In genomic region chr7:84047085-84047484, GRCh38 we compare ENCODE assay signal across 22 cellular contexts.
DNase-seq lines count a peak whose midpoint lies in the region; ATAC-seq and TF ChIP-seq lines count a peak whose summit lies in the region.
"Had no signal": no experiment of that assay in that cellular context is flagged by ENCODE, and none has a peak within 500 bp of the region (broad histone marks: within the 10 kb centered on the region; RNA-seq: fewer than 3 reads in every experiment).

No MANE protein-coding gene starts in this region.

- CTCF ChIA-PET in Caco-2 (lab: Charles Lee): no interaction called here
- CTCF ChIA-PET in WTC11 (lab: Charles Lee): no interaction called here

- DNase-seq in Caco-2 (no peak), WTC11 (ENCODE audit: low spot score) (no peak), stomach (peak; percentile 27), HT-29 (ENCODE audit: low spot score) (no peak)
- DNase-seq: 8988T; ACHN; AML-193; BE2C; Calu3; CD4-positive, alpha-beta T cell; CD8-positive, alpha-beta memory T cell; DMS53; DMS79 treated with DMSO at 0.1 percent for 48 hours; GM23248; H7; HCEC 1CT had no signal

- POLR2A ChIA-PET in Caco-2 (lab: Charles Lee): no interaction called here
- POLR2A ChIA-PET in WTC11 (lab: Charles Lee): no interaction called here

- ATAC-seq in WTC11 (no peak), GM18505 (IDR thresholded peaks at IDR 0.05; ENCODE audit: unreplicated experiment) (no peak), GM18502 (IDR thresholded peaks at IDR 0.05; ENCODE audit: poor library complexity, unreplicated experiment) (no peak)
- ATAC-seq: A549 had no signal

- no peaks in the 10 kb centered on the region for H3K27me3 ChIP-seq in Caco-2 (replicated peaks; ENCODE audit: control insufficient read depth, insufficient read depth, low read length)
- no peaks in the 10 kb centered on the region for H3K27me3 ChIP-seq in stomach
- H3K27me3 ChIP-seq: BE2C; BLaER1 treated with 17β-estradiol and CSF1 and Interleukin-3, amounts not matched to agents 10 nM and 100 nM had no signal

- intact Hi-C loops in Caco-2 (cut with micrococcal nuclease; ENCODE audit: unreplicated experiment) (loop anchor here (1.0 kb wide), 1 partner anchor 25 kb away; no protein-coding TSS in a partner anchor), stomach (cut with DNase I; ENCODE audit: low total_unique reads) (no loop called here)

- no peak overlapping the region for H3K27ac ChIP-seq in stomach
- H3K27ac ChIP-seq: A549; BLaER1 treated with 17β-estradiol and CSF1 and Interleukin-3, amounts not matched to agents 10 nM and 100 nM; GM23248 had no signal

- H3K9me3 Mint-ChIP-seq in Caco-2 (ENCODE audit: unreplicated experiment): no peaks in the 10 kb centered on the region
- H3K9me3 Mint-ChIP-seq in WTC11: no peaks in the 10 kb centered on the region
- H3K9me3 Mint-ChIP-seq: CD14-positive monocyte; CD4-positive, alpha-beta T cell had no signal

- H3K4me3 ChIP-seq in Caco-2 (ENCODE audit: low read depth, low read length): no peak overlapping the region
- H3K4me3 ChIP-seq in stomach: no peak overlapping the region
- H3K4me3 ChIP-seq: A549; BLaER1 treated with 17β-estradiol and CSF1 and Interleukin-3, amounts not matched to agents 10 nM and 100 nM; GM23248 had no signal

- peaks cover 31% of the 10 kb centered on the region for H3K36me3 Mint-ChIP-seq in Caco-2 (ENCODE audit: insufficient read depth, unreplicated experiment)
- peaks cover 8% of the 10 kb centered on the region; the same call in 1 of the 2 replicates for H3K36me3 Mint-ChIP-seq in WTC11
- H3K36me3 Mint-ChIP-seq: CD14-positive monocyte; CD8-positive, alpha-beta memory T cell had no signal

- TF ChIP-seq CTCF in Caco-2 (IDR thresholded peaks at IDR 0.05; ENCODE audit: insufficient read depth in 1 of 2, low read depth in 1 of 2, low read length in 1 of 2, severe bottlenecking in 1 of 2, unreplicated experiment in 1 of 2): no peak
- TF ChIP-seq CTCF in WTC11 (IDR thresholded peaks at IDR 0.05): no peak
- no peak for TF ChIP-seq CTCF in stomach (IDR thresholded peaks at IDR 0.05)

- H3K27me3 Mint-ChIP-seq in Caco-2 (ENCODE audit: insufficient read depth, unreplicated experiment): no peaks in the 10 kb centered on the region
- no peaks in the 10 kb centered on the region for H3K27me3 Mint-ChIP-seq in WTC11 (ENCODE audit: low read depth)
- H3K27me3 Mint-ChIP-seq: CD4-positive, alpha-beta T cell; CD8-positive, alpha-beta memory T cell had no signal

- no peaks in the 10 kb centered on the region for H3K9me3 ChIP-seq in Caco-2
- no peaks in the 10 kb centered on the region for H3K9me3 ChIP-seq in stomach
- H3K9me3 ChIP-seq: A549; BE2C; BLaER1 treated with 17β-estradiol and CSF1 and Interleukin-3, amounts not matched to agents 10 nM and 100 nM had no signal

- WGBS in stomach, 5 donors: 17 to 49% (median 31%) methylated on average over 2 of the region's 2 CpGs

- no peak for TF ChIP-seq EP300 in stomach (IDR thresholded peaks at IDR 0.05)

- H3K36me3 ChIP-seq in Caco-2 (ENCODE audit: control insufficient read depth, insufficient read depth, low read length): peaks cover 2% of the 10 kb centered on the region
- no peaks in the 10 kb centered on the region for H3K36me3 ChIP-seq in stomach
- H3K36me3 ChIP-seq: BE2C; BLaER1 treated with 17β-estradiol and CSF1 and Interleukin-3, amounts not matched to agents 10 nM and 100 nM had no signal

- no TSS peak for BruUV-seq in Caco-2 (replicated peaks; lab: Mats Ljungman, UMichigan)

- TF ChIP-seq POLR2A in stomach (IDR thresholded peaks at IDR 0.05) (no peak), GM18505 (IDR thresholded peaks at IDR 0.05; ENCODE audit: borderline replicate concordance, extremely low read depth, insufficient read depth, insufficient read length) (no peak)

- H3K4me1 ChIP-seq in Caco-2: peaks cover 69% of the 10 kb centered on the region
- H3K4me1 ChIP-seq in stomach: peaks cover 0 to 26% (median 10%) of the 10 kb centered on the region in 4 donors

- H3K27ac Mint-ChIP-seq in Caco-2 (ENCODE audit: unreplicated experiment): peak overlapping the region; percentile 20
- 0 out of 2 replicates have a peak overlapping the region, but pooled peaks have one; percentile 71 for H3K27ac Mint-ChIP-seq in WTC11
- H3K27ac Mint-ChIP-seq: CD14-positive monocyte; CD4-positive, alpha-beta T cell; CD8-positive, alpha-beta memory T cell had no signal

- peaks cover 36% of the 10 kb centered on the region for H3K4me1 Mint-ChIP-seq in Caco-2 (ENCODE audit: low read depth, unreplicated experiment)
- H3K4me1 Mint-ChIP-seq in WTC11: peaks cover 13% of the 10 kb centered on the region
- H3K4me1 Mint-ChIP-seq: CD14-positive monocyte; CD8-positive, alpha-beta memory T cell had no signal

- H3K4me3 Mint-ChIP-seq in Caco-2 (ENCODE audit: unreplicated experiment) (peak overlapping the region; percentile 9), WTC11 (no peak overlapping the region)
- H3K4me3 Mint-ChIP-seq: CD14-positive monocyte; CD4-positive, alpha-beta T cell; CD8-positive, alpha-beta memory T cell had no signal

TF ChIP-seq in PFSK-1, 5 proteins besides CTCF, POLR2A, EP300 and RAD21:
- TF ChIP-seq TAF1 (IDR thresholded peaks at IDR 0.05; ENCODE audit: borderline replicate concordance, insufficient read depth, low read length): peak; percentile 37; the same call in 1 of the 2 replicates
- no peak for TF ChIP-seq FOXP2 (optimal IDR thresholded peaks at IDR 0.05; ENCODE audit: borderline replicate concordance, extremely low read depth, extremely low read length, insufficient read depth)

TF ChIP-seq in WTC11, 78 proteins besides CTCF, POLR2A, EP300 and RAD21:
- TF ChIP-seq IRF2 (CRISPR knock-in tag; IDR thresholded peaks at IDR 0.05; ENCODE audit: borderline replicate concordance, low read depth) (no peak), USF2 (CRISPR knock-in tag; IDR thresholded peaks at IDR 0.05) (no peak), ZMAT4 (CRISPR knock-in tag; IDR thresholded peaks at IDR 0.05) (no peak), FOXJ3 (CRISPR knock-in tag; IDR thresholded peaks at IDR 0.05; ENCODE audit: borderline replicate concordance) (no peak), OVOL2 (CRISPR knock-in tag; IDR thresholded peaks at IDR 0.05; ENCODE audit: borderline replicate concordance) (no peak), ZNF219 (CRISPR knock-in tag; IDR thresholded peaks at IDR 0.05; ENCODE audit: borderline replicate concordance) (no peak), JUN (CRISPR knock-in tag; IDR thresholded peaks at IDR 0.05) (no peak), MYBL2 (CRISPR knock-in tag; IDR thresholded peaks at IDR 0.05) (no peak), ZNF317 (CRISPR knock-in tag; IDR thresholded peaks at IDR 0.05; ENCODE audit: borderline replicate concordance, low read depth) (no peak), SMAD3 (CRISPR knock-in tag; IDR thresholded peaks at IDR 0.05; ENCODE audit: borderline replicate concordance) (no peak), EMX1 (CRISPR knock-in tag; IDR thresholded peaks at IDR 0.05) (no peak), ELF4 (CRISPR knock-in tag; IDR thresholded peaks at IDR 0.05; ENCODE audit: low read depth) (no peak)
- TF ChIP-seq, protein P1, sequence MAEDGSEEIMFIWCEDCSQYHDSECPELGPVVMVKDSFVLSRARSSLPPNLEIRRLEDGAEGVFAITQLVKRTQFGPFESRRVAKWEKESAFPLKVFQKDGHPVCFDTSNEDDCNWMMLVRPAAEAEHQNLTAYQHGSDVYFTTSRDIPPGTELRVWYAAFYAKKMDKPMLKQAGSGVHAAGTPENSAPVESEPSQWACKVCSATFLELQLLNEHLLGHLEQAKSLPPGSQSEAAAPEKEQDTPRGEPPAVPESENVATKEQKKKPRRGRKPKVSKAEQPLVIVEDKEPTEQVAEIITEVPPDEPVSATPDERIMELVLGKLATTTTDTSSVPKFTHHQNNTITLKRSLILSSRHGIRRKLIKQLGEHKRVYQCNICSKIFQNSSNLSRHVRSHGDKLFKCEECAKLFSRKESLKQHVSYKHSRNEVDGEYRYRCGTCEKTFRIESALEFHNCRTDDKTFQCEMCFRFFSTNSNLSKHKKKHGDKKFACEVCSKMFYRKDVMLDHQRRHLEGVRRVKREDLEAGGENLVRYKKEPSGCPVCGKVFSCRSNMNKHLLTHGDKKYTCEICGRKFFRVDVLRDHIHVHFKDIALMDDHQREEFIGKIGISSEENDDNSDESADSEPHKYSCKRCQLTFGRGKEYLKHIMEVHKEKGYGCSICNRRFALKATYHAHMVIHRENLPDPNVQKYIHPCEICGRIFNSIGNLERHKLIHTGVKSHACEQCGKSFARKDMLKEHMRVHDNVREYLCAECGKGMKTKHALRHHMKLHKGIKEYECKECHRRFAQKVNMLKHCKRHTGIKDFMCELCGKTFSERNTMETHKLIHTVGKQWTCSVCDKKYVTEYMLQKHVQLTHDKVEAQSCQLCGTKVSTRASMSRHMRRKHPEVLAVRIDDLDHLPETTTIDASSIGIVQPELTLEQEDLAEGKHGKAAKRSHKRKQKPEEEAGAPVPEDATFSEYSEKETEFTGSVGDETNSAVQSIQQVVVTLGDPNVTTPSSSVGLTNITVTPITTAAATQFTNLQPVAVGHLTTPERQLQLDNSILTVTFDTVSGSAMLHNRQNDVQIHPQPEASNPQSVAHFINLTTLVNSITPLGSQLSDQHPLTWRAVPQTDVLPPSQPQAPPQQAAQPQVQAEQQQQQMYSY (CRISPR knock-in tag; IDR thresholded peaks at IDR 0.05): no peak
- TF ChIP-seq, protein P2, sequence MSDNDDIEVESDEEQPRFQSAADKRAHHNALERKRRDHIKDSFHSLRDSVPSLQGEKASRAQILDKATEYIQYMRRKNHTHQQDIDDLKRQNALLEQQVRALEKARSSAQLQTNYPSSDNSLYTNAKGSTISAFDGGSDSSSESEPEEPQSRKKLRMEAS (CRISPR knock-in tag; IDR thresholded peaks at IDR 0.05): no peak
TF ChIP-seq in WTC11: peak in this region for 0.
